9 cellular contexts compared by ENCODE assay signal in the genomic region with DNA sequence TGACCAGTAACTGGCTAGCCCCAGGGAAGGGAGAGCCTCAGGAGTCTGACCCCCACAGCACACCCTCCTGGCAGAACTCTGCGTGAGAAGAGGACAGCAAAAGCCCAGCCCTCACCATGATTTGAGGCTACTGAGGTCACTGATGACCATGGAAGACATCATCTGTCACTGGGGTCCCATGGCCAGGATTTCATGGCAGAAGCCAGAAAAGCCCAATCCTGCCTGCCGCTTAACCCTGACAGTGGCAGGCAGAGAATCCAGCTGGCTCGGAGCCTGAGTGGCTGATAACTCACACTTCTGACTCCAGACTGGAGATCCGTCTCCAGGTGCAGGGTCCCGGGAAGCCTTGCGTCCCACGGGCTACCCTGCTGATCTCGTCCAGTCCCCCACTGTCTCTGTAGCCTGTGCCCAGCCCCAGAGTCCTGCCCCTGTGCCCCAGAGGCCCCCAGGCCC. TPM values are rescaled to one million over a fixed set of nuclear protein-coding genes. Genes with fewer than 3 reads are reported as not detected.
DNase-seq lines count a peak whose midpoint lies in the region; ATAC-seq, FAIRE-seq and TF ChIP-seq lines count a peak whose summit lies in the region.
"Had no signal": no experiment of that assay in that cellular context is flagged by ENCODE, and none has a peak within 500 bp of the region (broad histone marks: within the 10 kb centered on the region; RNA-seq: fewer than 3 reads in every experiment).

No MANE protein-coding gene starts in this region.

- peaks cover 27% of the 10 kb centered on the region for H3K4me1 Mint-ChIP-seq in CD14-positive monocyte

- CTCF ChIA-PET in endothelial cell of umbilical vein (lab: Charles Lee) = interaction anchor here (1.0 to 11.7 kb wide), 19 partner anchors 9 to 131 kb away, joined by 3 to 227 read pairs (median 7); partner anchors contain the start of genes FDXR and GRIN2C

- FAIRE-seq in endothelial cell of umbilical vein (lab: Jason Lieb, UNC) (no peak), GM12891 (lab: Jason Lieb, UNC) (no peak)

- TF ChIP-seq CTCF in CD14-positive monocyte (IDR thresholded peaks at IDR 0.05) (no peak), endothelial cell of umbilical vein (IDR thresholded peaks at IDR 0.05; ENCODE audit: extremely low read depth in 1 of 2, insufficient read depth in 1 of 2, low read depth in 1 of 2, low read length in 2 of 2) (no peak)

- TF ChIP-seq POLR2A in endothelial cell of umbilical vein (IDR thresholded peaks at IDR 0.05; ENCODE audit: low read depth, low read length) = no peak
- no peak for TF ChIP-seq POLR2A in GM12891 (IDR thresholded peaks at IDR 0.05; ENCODE audit: low read depth, low read length)

- H3K79me1 ChIP-seq in neuronal stem cell (ENCODE audit: low read depth, low read length) = peaks cover 2% of the 10 kb centered on the region

- H3K14ac ChIP-seq in neuronal stem cell (ENCODE audit: low read length) = peak overlapping the region; percentile 10

- no peaks in the 10 kb centered on the region for H3K27me3 ChIP-seq in endothelial cell of umbilical vein (ENCODE audit: control insufficient read depth in 2 of 2, insufficient read depth in 2 of 2, low read length in 2 of 2)
- peaks cover 4 to 35% (median 21%) of the 10 kb centered on the region in 3 experiments for H3K27me3 ChIP-seq in neuronal stem cell (ENCODE audit: control insufficient read depth in 3 of 3, insufficient read depth in 3 of 3, low read depth in 1 of 3, low read length in 3 of 3)

- H3K4me3 Mint-ChIP-seq in CD14-positive monocyte = peak overlapping the region; percentile 34 to 39

- peak overlapping the region; percentile 83 for H3K18ac ChIP-seq in neuronal stem cell (ENCODE audit: low read length)

- H2AFZ ChIP-seq in endothelial cell of umbilical vein (ENCODE audit: low read depth, low read length) (peak overlapping the region; percentile 44), neuronal stem cell (ENCODE audit: low read length) (peak overlapping the region; percentile 91)

- no peak overlapping the region for H2AK5ac ChIP-seq in neuronal stem cell (ENCODE audit: low read depth, low read length)

- no TSS peak for BruUV-seq in endothelial cell of umbilical vein (replicated peaks; lab: Mats Ljungman, UMichigan)

- H3K9ac ChIP-seq in endothelial cell of umbilical vein (replicated peaks; ENCODE audit: extremely low read depth, insufficient read depth, low read length) (no peak overlapping the region), neuronal stem cell (ENCODE audit: low read depth, low read length, poor library complexity) (no peak overlapping the region)

- no peak overlapping the region for H2BK5ac ChIP-seq in neuronal stem cell (ENCODE audit: low read length)

- dilution Hi-C loops in endothelial cell of umbilical vein (cut with MboI; ENCODE audit: extremely low pct_ligation_motif_present, low sequenced_read_pairs) = no loop called here

- H3K4me2 ChIP-seq in endothelial cell of umbilical vein (ENCODE audit: insufficient read depth, low read length) (no peak overlapping the region), neuronal stem cell (ENCODE audit: insufficient read depth, low read length, poor library complexity, severe bottlenecking) (peak overlapping the region; percentile 57)

- intact Hi-C loops in CD14-positive monocyte (cut with micrococcal nuclease) (no loop called here), endothelial cell of umbilical vein (cut with micrococcal nuclease) (loop anchor here (1.0 kb wide), 1 partner anchor 51 kb away; no protein-coding TSS in a partner anchor)

- H3K9me1 ChIP-seq in endothelial cell of umbilical vein (replicated peaks; ENCODE audit: control insufficient read depth, extremely low read depth, insufficient read depth, low read length) = no peaks in the 10 kb centered on the region

- H3K36me3 ChIP-seq in endothelial cell of umbilical vein (ENCODE audit: control insufficient read depth in 2 of 2, extremely low read depth in 1 of 2, insufficient read depth in 2 of 2, low read length in 2 of 2) (no peaks in the 10 kb centered on the region), neuronal stem cell (replicated peaks in 1 of 2; ENCODE audit: control insufficient read depth in 2 of 2, insufficient read depth in 2 of 2, low read length in 2 of 2) (no peaks in the 10 kb centered on the region)

- no peaks in the 10 kb centered on the region for H3K79me2 ChIP-seq in endothelial cell of umbilical vein (ENCODE audit: control insufficient read depth, insufficient read depth, low read length)

- H3K27ac ChIP-seq in endothelial cell of umbilical vein (ENCODE audit: insufficient read depth, low read depth, low read length) (no peak overlapping the region), neuronal stem cell (replicated peaks; ENCODE audit: low read length) (no peak overlapping the region)

- peak overlapping the region; percentile 9 for H2BK12ac ChIP-seq in neuronal stem cell (ENCODE audit: low read length)

- no peak overlapping the region for H4K91ac ChIP-seq in neuronal stem cell (ENCODE audit: low read depth, low read length, poor library complexity)

- no peaks in the 10 kb centered on the region for H3K4me1 ChIP-seq in endothelial cell of umbilical vein (ENCODE audit: control insufficient read depth, extremely low read depth, insufficient read depth, low read length)
- peaks cover 10 to 14% of the 10 kb centered on the region in 2 donors for H3K4me1 ChIP-seq in neuronal stem cell (ENCODE audit: control insufficient read depth in 2 of 2, insufficient read depth in 1 of 2, low read depth in 1 of 2, low read length in 2 of 2)

- peaks cover 30% of the 10 kb centered on the region in 2 donors for H3K36me3 Mint-ChIP-seq in CD14-positive monocyte

- no peak overlapping the region for H3K23ac ChIP-seq in neuronal stem cell (ENCODE audit: low read depth, low read length, poor library complexity)

- ATAC-seq in HG02642 (IDR thresholded peaks at IDR 0.05; ENCODE audit: poor library complexity, unreplicated experiment) (no peak), HG03175 (IDR thresholded peaks at IDR 0.05; ENCODE audit: unreplicated experiment) (no peak)

- H3K27me3 Mint-ChIP-seq in CD14-positive monocyte (ENCODE audit: low read depth in 3 of 3) = peaks cover 11 to 22% (median 17%) of the 10 kb centered on the region in 3 donors

- peak overlapping the region; percentile 43 for H4K8ac ChIP-seq in neuronal stem cell (ENCODE audit: low read depth, low read length)

- DNase-seq in CD14-positive monocyte (ENCODE audit: low spot score) (no peak), NCI-H1694 treated with DMSO at 0.1 percent for 48 hours (lab: John Stamatoyannopoulos, UW) (peak; percentile 47), endothelial cell of umbilical vein (ENCODE audit: low read depth, low spot score) (no peak), neuronal stem cell (ENCODE audit: low spot score) (no peak), GM12891 (ENCODE audit: insufficient read length, low spot score) (no peak), NAMALWA (ENCODE audit: low spot score) (no peak)
- DNase-seq: activated T-cell treated with anti-CD3 and anti-CD28 coated beads for 4 hours had no signal

- H3K4me3 ChIP-seq in endothelial cell of umbilical vein (replicated peaks in 1 of 3; ENCODE audit: insufficient read depth in 1 of 3, low read depth in 1 of 3, low read length in 3 of 3) = no peak overlapping the region
- H3K4me3 ChIP-seq in neuronal stem cell (ENCODE audit: low read length in 2 of 2) = peak overlapping the region in 1 of 2 donors; percentile 77

- peak overlapping the region; percentile 67 for H2BK15ac ChIP-seq in neuronal stem cell (ENCODE audit: low read length)

- no peaks in the 10 kb centered on the region for H4K20me1 ChIP-seq in endothelial cell of umbilical vein (replicated peaks; ENCODE audit: control insufficient read depth, extremely low read depth, insufficient read depth, low read length)

- WGBS in neuronal stem cell (ENCODE audit: extremely low coverage in 2 of 2, insufficient read length in 2 of 2, insufficient replicate concordance in 1 of 2), 2 donors = no CpG with 5 or more reads among the region's 8 CpGs

- no peaks in the 10 kb centered on the region for H3K9me3 ChIP-seq in endothelial cell of umbilical vein (replicated peaks; ENCODE audit: control insufficient read depth, insufficient read depth, low read length)
- peaks cover 0 to 2% of the 10 kb centered on the region in 2 donors for H3K9me3 ChIP-seq in neuronal stem cell (replicated peaks in 1 of 2; ENCODE audit: control insufficient read depth in 2 of 2, insufficient read depth in 1 of 2, low read depth in 1 of 2, low read length in 2 of 2)

- H3K4ac ChIP-seq in neuronal stem cell (ENCODE audit: low read length) = peak overlapping the region; percentile 76

- H3K9me3 Mint-ChIP-seq in CD14-positive monocyte = peaks cover 0 to 3% (median 0%) of the 10 kb centered on the region in 7 donors

- H3K27ac Mint-ChIP-seq in CD14-positive monocyte = peak overlapping the region in 4 of 7 donors; percentile 5 to 79 (median 56)

- POLR2A ChIA-PET in endothelial cell of umbilical vein (lab: Charles Lee) = interaction anchor here (1.0 kb wide), 1 partner anchor 31 kb away, joined by 8 read pairs; the partner anchor contains the start of gene FDXR

- peak overlapping the region; percentile 0 for H2BK120ac ChIP-seq in neuronal stem cell (ENCODE audit: low read depth, low read length)

RNA-seq across cellular contexts. Expression of gene GRIN2C, which starts 17.5 kb away (rescaled TPM):
- not detected for polyA plus RNA-seq in CD14-positive monocyte
- 0.09 and 0.60 TPM in 2 replicates for total RNA-seq in endothelial cell of umbilical vein
- 0.03 and 0.04 TPM in 2 replicates for polyA plus RNA-seq in endothelial cell of umbilical vein
- 0.01 TPM in 2 replicates for polyA plus RNA-seq in endothelial cell of umbilical vein (2011; cell fraction: cytosol; rRNA removed)
- 0.17 and 0.25 TPM in 2 replicates for polyA plus RNA-seq in endothelial cell of umbilical vein (2011; cell fraction: nucleus; rRNA removed)
- 0.12 and 0.16 TPM in 2 replicates for polyA plus RNA-seq in endothelial cell of umbilical vein (2012)
- polyA minus RNA-seq in endothelial cell of umbilical vein = 0.04 and 0.15 TPM in 2 replicates
- not detected for polyA minus RNA-seq in endothelial cell of umbilical vein (2011; cell fraction: cytosol; rRNA and poly(A)+ RNA removed)
- 0.10 and 0.14 TPM in 2 replicates for polyA minus RNA-seq in endothelial cell of umbilical vein (2011; cell fraction: nucleus; rRNA and poly(A)+ RNA removed)
- 0.03 TPM for polyA plus RNA-seq in neuronal stem cell (2013, experiment 1 of 2)
- 0.03 TPM for polyA plus RNA-seq in neuronal stem cell (2013, experiment 2 of 2)
- 0.18 TPM for polyA plus RNA-seq in GM12891 (2012; ENCODE audit: low read depth, missing spikeins)

RNA-seq across cellular contexts. Expression of gene FDXR, which starts 30.6 kb away (rescaled TPM):
- polyA plus RNA-seq in CD14-positive monocyte = 1 to 10 TPM; 6.2 to 7.3 TPM
- total RNA-seq in endothelial cell of umbilical vein = 30.9 and 33.4 TPM in 2 replicates
- polyA plus RNA-seq in endothelial cell of umbilical vein = 19.7 and 20.4 TPM in 2 replicates
- 17.3 and 21.1 TPM in 2 replicates for polyA plus RNA-seq in endothelial cell of umbilical vein (2011; cell fraction: cytosol; rRNA removed)
- 26.4 and 27.8 TPM in 2 replicates for polyA plus RNA-seq in endothelial cell of umbilical vein (2011; cell fraction: nucleus; rRNA removed)
- 29.8 and 35.1 TPM in 2 replicates for polyA plus RNA-seq in endothelial cell of umbilical vein (2012)
- 8.5 and 9.8 TPM in 2 replicates for polyA minus RNA-seq in endothelial cell of umbilical vein
- 10.9 TPM for polyA minus RNA-seq in endothelial cell of umbilical vein (2011; cell fraction: cytosol; rRNA and poly(A)+ RNA removed)
- polyA minus RNA-seq in endothelial cell of umbilical vein (2011; cell fraction: nucleus; rRNA and poly(A)+ RNA removed) = 6.6 and 8.8 TPM in 2 replicates
- polyA plus RNA-seq in neuronal stem cell (2013, experiment 1 of 2) = 13.2 TPM
- 12.0 TPM for polyA plus RNA-seq in neuronal stem cell (2013, experiment 2 of 2)
- polyA plus RNA-seq in GM12891 (2012; ENCODE audit: low read depth, missing spikeins) = 46.2 TPM

RNA-seq across cellular contexts. Expression of gene FADS6, which starts 51.3 kb away (rescaled TPM):
- polyA plus RNA-seq in CD14-positive monocyte = not detected
- total RNA-seq in endothelial cell of umbilical vein = not detected in 2 replicates
- polyA plus RNA-seq in endothelial cell of umbilical vein = not detected in 2 replicates
- not detected in 2 replicates for polyA plus RNA-seq in endothelial cell of umbilical vein (2011; cell fraction: cytosol; rRNA removed)
- not detected in 2 replicates for polyA plus RNA-seq in endothelial cell of umbilical vein (2011; cell fraction: nucleus; rRNA removed)
- polyA plus RNA-seq in endothelial cell of umbilical vein (2012) = not detected in 2 replicates
- polyA minus RNA-seq in endothelial cell of umbilical vein = not detected in 2 replicates
- polyA minus RNA-seq in endothelial cell of umbilical vein (2011; cell fraction: cytosol; rRNA and poly(A)+ RNA removed) = not detected
- not detected in 2 replicates for polyA minus RNA-seq in endothelial cell of umbilical vein (2011; cell fraction: nucleus; rRNA and poly(A)+ RNA removed)
- polyA plus RNA-seq in neuronal stem cell (2013, experiment 1 of 2) = not detected
- not detected for polyA plus RNA-seq in neuronal stem cell (2013, experiment 2 of 2)
- polyA plus RNA-seq in GM12891 (2012; ENCODE audit: low read depth, missing spikeins) = not detected
